Comparison of ENCODE assay signal across 21 cellular contexts in genomic region chr1:33029921-33030320, GRCh38. TPM values are rescaled to one million over a fixed set of nuclear protein-coding genes. Genes with fewer than 3 reads are reported as not detected.
DNase-seq lines count a peak whose midpoint lies in the region; ATAC-seq, FAIRE-seq and TF ChIP-seq lines count a peak whose summit lies in the region.
"Had no signal": no experiment of that assay in that cellular context is flagged by ENCODE, and none has a peak within 500 bp of the region (broad histone marks: within the 10 kb centered on the region; RNA-seq: fewer than 3 reads in every experiment).

No MANE protein-coding gene starts in this region.

- H3K4me1 ChIP-seq in heart left ventricle (peaks cover 5 to 62% (median 33%) of the 10 kb centered on the region in 12 donors), kidney (ENCODE audit: control insufficient read depth in 1 of 2, insufficient read depth in 1 of 2, low read depth in 1 of 2, low read length in 2 of 2) (peaks cover 29 to 65% of the 10 kb centered on the region in 2 donors), stomach smooth muscle (ENCODE audit: control insufficient read depth, insufficient read depth, low read length) (peaks cover 5% of the 10 kb centered on the region)

- H3K27ac Mint-ChIP-seq in activated naive CD4-positive, alpha-beta T cell treated with anti-CD3 and anti-CD28 coated beads for 36 hours = no peak overlapping the region

- H3K9me3 ChIP-seq in heart left ventricle (no peaks in the 10 kb centered on the region), kidney (ENCODE audit: control insufficient read depth in 1 of 2, low read length in 2 of 2) (no peaks in the 10 kb centered on the region), stomach smooth muscle (ENCODE audit: control insufficient read depth in 2 of 2, low read length in 2 of 2) (no peaks in the 10 kb centered on the region)

- WGBS in heart left ventricle, 4 donors = 47 to 69% (median 62%) methylated on average over 5 of the region's 5 CpGs

- H3K4me3 ChIP-seq in heart left ventricle (no peak overlapping the region), HL-60 (replicated peaks; ENCODE audit: insufficient read depth, low read length) (no peak overlapping the region), kidney (ENCODE audit: low read length in 2 of 2) (no peak overlapping the region), stomach smooth muscle (ENCODE audit: low read length in 2 of 2) (no peak overlapping the region)

- peaks cover 0 to 42% (median 26%) of the 10 kb centered on the region in 9 donors for H3K36me3 ChIP-seq in heart left ventricle
- H3K36me3 ChIP-seq in kidney (ENCODE audit: control insufficient read depth in 1 of 2, insufficient read depth in 2 of 2, low read length in 2 of 2) = peaks cover 3 to 21% of the 10 kb centered on the region in 2 donors
- peaks cover 2 to 9% of the 10 kb centered on the region in 2 donors for H3K36me3 ChIP-seq in stomach smooth muscle (ENCODE audit: control insufficient read depth in 2 of 2, insufficient read depth in 2 of 2, low read length in 2 of 2)

- H3K4me1 Mint-ChIP-seq in activated naive CD4-positive, alpha-beta T cell treated with anti-CD3 and anti-CD28 coated beads for 36 hours (ENCODE audit: low read depth) = peaks cover 79% of the 10 kb centered on the region

- TF ChIP-seq CTCF in heart left ventricle (IDR thresholded peaks at IDR 0.05) (no peak), HL-60 (IDR thresholded peaks at IDR 0.05; ENCODE audit: insufficient read depth, low read length) (no peak), kidney (IDR thresholded peaks at IDR 0.05; ENCODE audit: borderline replicate concordance, extremely low read depth, insufficient read depth) (no peak)

- H3K27me3 ChIP-seq in heart left ventricle (no peaks in the 10 kb centered on the region), HL-60 (ENCODE audit: insufficient read depth, poor library complexity, severe bottlenecking) (no peaks in the 10 kb centered on the region), stomach smooth muscle (ENCODE audit: control insufficient read depth in 1 of 2, insufficient read depth in 2 of 2, low read length in 2 of 2) (no peaks in the 10 kb centered on the region)

- peak; percentile 19 to 47 (median 44) for ATAC-seq in heart left ventricle
- ATAC-seq in Right ventricle myocardium inferior = no peak

- intact Hi-C loops in heart left ventricle (cut with DNase I) (no loop called here), Right ventricle myocardium inferior (cut with DNase I) (no loop called here), kidney (cut with DNase I) (no loop called here)
- intact Hi-C loops in activated naive CD4-positive, alpha-beta T cell treated with anti-CD3 and anti-CD28 coated beads for 36 hours (cut with micrococcal nuclease) = no loop called here

- DNase-seq in heart left ventricle = no peak
- no peak for DNase-seq in Right ventricle myocardium inferior (ENCODE audit: missing footprints)
- DNase-seq in HL-60 (ENCODE audit: low read depth in 1 of 2, low spot score in 1 of 2) = no peak
- DNase-seq in kidney = no peak
- DNase-seq in activated naive CD4-positive, alpha-beta T cell treated with anti-CD3 and anti-CD28 coated beads for 36 hours = no peak
- no peak for DNase-seq in amniotic stem cell (lab: John Stamatoyannopoulos, UW)
- no peak for DNase-seq in activated T-cell treated with anti-CD3 and anti-CD28 coated beads for 4 hours
- DNase-seq: CD4-positive, CD25-positive, alpha-beta regulatory T cell; GF-D8; Karpas-422; NCI-H1417; NCI-H1694 treated with DMSO at 0.1 percent for 48 hours; NCI-H2081 treated with DMSO at 0.1 percent for 48 hours; NCI-H2171 treated with DMSO at 0.1 percent for 48 hours; NCI-H446; NCI-H526; OCI-M1; SHP77 had no signal

- no peaks in the 10 kb centered on the region for H3K27me3 Mint-ChIP-seq in activated naive CD4-positive, alpha-beta T cell treated with anti-CD3 and anti-CD28 coated beads for 36 hours (ENCODE audit: low read depth)
- H3K27me3 Mint-ChIP-seq: CD4-positive, CD25-positive, alpha-beta regulatory T cell had no signal

- no peak for TF ChIP-seq POLR2A in heart left ventricle (IDR thresholded peaks at IDR 0.05)

- CTCF ChIA-PET in activated naive CD4-positive, alpha-beta T cell treated with anti-CD3 and anti-CD28 coated beads for 36 hours (lab: Charles Lee) = interaction anchor here (1.1 kb wide), 1 partner anchor 58 kb away, joined by 4 read pairs; no protein-coding TSS in a partner anchor

- H3K9ac ChIP-seq in kidney (ENCODE audit: low read length in 2 of 2) (no peak overlapping the region), stomach smooth muscle (ENCODE audit: low read length in 2 of 2) (no peak overlapping the region)

- H3K9me3 Mint-ChIP-seq in activated naive CD4-positive, alpha-beta T cell treated with anti-CD3 and anti-CD28 coated beads for 36 hours = no peaks in the 10 kb centered on the region

- no peak overlapping the region for H3K4me3 Mint-ChIP-seq in activated naive CD4-positive, alpha-beta T cell treated with anti-CD3 and anti-CD28 coated beads for 36 hours

- H3K36me3 Mint-ChIP-seq in activated naive CD4-positive, alpha-beta T cell treated with anti-CD3 and anti-CD28 coated beads for 36 hours (ENCODE audit: low read depth) = peaks cover 46% of the 10 kb centered on the region

- H3K27ac ChIP-seq in heart left ventricle = peak overlapping the region in 8 of 12 donors; percentile 7 to 65 (median 48)
- peak overlapping the region; percentile 15; the same call in 1 of the 2 replicates for H3K27ac ChIP-seq in HL-60 (replicated peaks)
- peak overlapping the region; percentile 15 to 34 for H3K27ac ChIP-seq in kidney (ENCODE audit: low read depth in 2 of 2, low read length in 2 of 2)
- H3K27ac ChIP-seq in stomach smooth muscle (ENCODE audit: low read length) = peak overlapping the region; percentile 6

- FAIRE-seq in kidney (lab: Jason Lieb, UNC) = no peak
- FAIRE-seq: A204.1, RCC 7860 had no signal

RNA-seq across cellular contexts. Expression of gene AK2, which starts 6.8 kb away (rescaled TPM):
- total RNA-seq in heart left ventricle (100 to 1,000 TPM; 101 to 189 (median 120) TPM), Right ventricle myocardium inferior (129 TPM), kidney (172 TPM)
- polyA plus RNA-seq in heart left ventricle (100 to 1,000 TPM; 153 to 292 TPM), kidney (ENCODE audit: insufficient read depth, low read depth, low replicate concordance) (334 TPM)
- total RNA-seq in activated naive CD4-positive, alpha-beta T cell treated with anti-CD3 and anti-CD28 coated beads for 36 hours = 100 to 1,000 TPM; 311 to 328 TPM

RNA-seq across cellular contexts. Expression of gene AZIN2, which starts 51.0 kb away (rescaled TPM):
- 1 to 10 TPM; 1.4 to 5.4 (median 3.1) TPM for total RNA-seq in heart left ventricle
- polyA plus RNA-seq in heart left ventricle = 1 to 10 TPM; 1.3 to 1.4 TPM
- 2.1 TPM for total RNA-seq in Right ventricle myocardium inferior
- 4.9 TPM for total RNA-seq in kidney
- polyA plus RNA-seq in kidney (ENCODE audit: insufficient read depth, low read depth, low replicate concordance) = 7.5 TPM
- total RNA-seq in activated naive CD4-positive, alpha-beta T cell treated with anti-CD3 and anti-CD28 coated beads for 36 hours = 1 to 10 TPM; 1.5 to 1.6 TPM
